Comparison of ENCODE assay signal across 27 cellular contexts in genomic region chr2:28281739-28282138, GRCh38.
DNase-seq lines count a peak whose midpoint lies in the region; ATAC-seq and TF ChIP-seq lines count a peak whose summit lies in the region.
"Had no signal": no experiment of that assay in that cellular context is flagged by ENCODE, and none has a peak within 500 bp of the region (broad histone marks: within the 10 kb centered on the region; RNA-seq: fewer than 3 reads in every experiment).

No MANE protein-coding gene starts in this region.

- H3K9me3 Mint-ChIP-seq in activated naive CD8-positive, alpha-beta T cell treated with anti-CD3 and anti-CD28 coated beads, Interleukin-2, amount 50 U/mL, for 24 hours, result no peaks in the 10 kb centered on the region
- H3K9me3 Mint-ChIP-seq in activated naive CD8-positive, alpha-beta T cell treated with anti-CD3 and anti-CD28 coated beads for 36 hours, result no peaks in the 10 kb centered on the region
- H3K9me3 Mint-ChIP-seq in nephron, result no peaks in the 10 kb centered on the region
- H3K9me3 Mint-ChIP-seq: CD4-positive, CD25-positive, alpha-beta regulatory T cell had no signal

- H3K9me3 ChIP-seq in uterus (no peaks in the 10 kb centered on the region), ascending aorta (no peaks in the 10 kb centered on the region)
- H3K9me3 ChIP-seq: BLaER1 had no signal

- peaks cover 9% of the 10 kb centered on the region for H3K36me3 Mint-ChIP-seq in activated naive CD8-positive, alpha-beta T cell treated with anti-CD3 and anti-CD28 coated beads, Interleukin-2, amount 50 U/mL, for 24 hours (ENCODE audit: low read depth)
- H3K36me3 Mint-ChIP-seq in activated naive CD8-positive, alpha-beta T cell treated with anti-CD3 and anti-CD28 coated beads for 36 hours, result no peaks in the 10 kb centered on the region
- H3K36me3 Mint-ChIP-seq in nephron (ENCODE audit: low read depth), result no peaks in the 10 kb centered on the region

- no peaks in the 10 kb centered on the region for H3K4me1 Mint-ChIP-seq in activated naive CD8-positive, alpha-beta T cell treated with anti-CD3 and anti-CD28 coated beads, Interleukin-2, amount 50 U/mL, for 24 hours
- H3K4me1 Mint-ChIP-seq in activated naive CD8-positive, alpha-beta T cell treated with anti-CD3 and anti-CD28 coated beads for 36 hours, result no peaks in the 10 kb centered on the region
- H3K4me1 Mint-ChIP-seq in nephron, result peaks cover 4% of the 10 kb centered on the region

- no peak for DNase-seq in activated naive CD8-positive, alpha-beta T cell treated with anti-CD3 and anti-CD28 coated beads, Interleukin-2, amount 50 U/mL, for 24 hours
- no peak for DNase-seq in activated naive CD8-positive, alpha-beta T cell treated with anti-CD3 and anti-CD28 coated beads for 36 hours
- DNase-seq in uterus (no peak), ascending aorta (ENCODE audit: low spot score in 2 of 2) (no peak), DMS79 (lab: John Stamatoyannopoulos, UW) (no peak)
- DNase-seq in activated CD8-positive, alpha-beta memory T cell treated with anti-CD3 and anti-CD28 coated beads for 24 hours, result no peak
- DNase-seq: 8988T; ACHN; CD4-positive, CD25-positive, alpha-beta regulatory T cell; DMS53; EL; GDM1; GM23248; H7; KBM-7; MV-4-11; NCI-H1105; NCI-H1436 treated with DMSO at 0.1 percent for 48 hours; NCI-H187 treated with DMSO at 0.1 percent for 48 hours; NCI-H526; SHP77 had no signal

- ATAC-seq in activated naive CD8-positive, alpha-beta T cell treated with anti-CD3 and anti-CD28 coated beads, Interleukin-2, amount 50 U/mL, for 24 hours, result no peak
- ATAC-seq in esophagus mucosa, result peak; percentile 39
- ATAC-seq: GM12878, Panc1 had no signal

- H3K27ac ChIP-seq in uterus, result peak overlapping the region; percentile 0 to 25
- no peak overlapping the region for H3K27ac ChIP-seq in ascending aorta
- H3K27ac ChIP-seq: BLaER1, GM23248, RWPE1 had no signal

- H3K4me1 ChIP-seq in uterus, result no peaks in the 10 kb centered on the region
- H3K4me1 ChIP-seq in ascending aorta, result peaks cover 7 to 8% of the 10 kb centered on the region in 2 donors
- H3K4me1 ChIP-seq: BLaER1 had no signal

- TF ChIP-seq POLR2A in uterus (IDR thresholded peaks at IDR 0.05), result no peak

- H3K4me3 Mint-ChIP-seq in activated naive CD8-positive, alpha-beta T cell treated with anti-CD3 and anti-CD28 coated beads, Interleukin-2, amount 50 U/mL, for 24 hours, result no peak overlapping the region
- H3K4me3 Mint-ChIP-seq in activated naive CD8-positive, alpha-beta T cell treated with anti-CD3 and anti-CD28 coated beads for 36 hours, result no peak overlapping the region
- H3K4me3 Mint-ChIP-seq in nephron, result no peak overlapping the region
- H3K4me3 Mint-ChIP-seq: CD4-positive, CD25-positive, alpha-beta regulatory T cell had no signal

- H3K4me3 ChIP-seq in uterus, result no peak overlapping the region
- no peak overlapping the region for H3K4me3 ChIP-seq in ascending aorta
- H3K4me3 ChIP-seq: BLaER1, GM12878, GM23248 had no signal

- no peaks in the 10 kb centered on the region for H3K27me3 Mint-ChIP-seq in activated naive CD8-positive, alpha-beta T cell treated with anti-CD3 and anti-CD28 coated beads, Interleukin-2, amount 50 U/mL, for 24 hours
- H3K27me3 Mint-ChIP-seq in activated naive CD8-positive, alpha-beta T cell treated with anti-CD3 and anti-CD28 coated beads for 36 hours, result no peaks in the 10 kb centered on the region
- peaks cover 3% of the 10 kb centered on the region for H3K27me3 Mint-ChIP-seq in nephron (ENCODE audit: low read depth)
- H3K27me3 Mint-ChIP-seq: CD4-positive, CD25-positive, alpha-beta regulatory T cell had no signal

- H3K27me3 ChIP-seq in uterus (no peaks in the 10 kb centered on the region), ascending aorta (no peaks in the 10 kb centered on the region)
- H3K27me3 ChIP-seq: BLaER1 had no signal

- TF ChIP-seq CTCF in nephron (IDR thresholded peaks at IDR 0.05; ENCODE audit: unreplicated experiment in 3 of 3) (no peak), uterus (IDR thresholded peaks at IDR 0.05) (no peak), ascending aorta (IDR thresholded peaks at IDR 0.05) (no peak)

- intact Hi-C loops in uterus (cut with DNase I; ENCODE audit: low total_unique reads), result no loop called here
- intact Hi-C loops in ascending aorta (cut with DNase I), result no loop called here

- H3K27ac Mint-ChIP-seq in activated naive CD8-positive, alpha-beta T cell treated with anti-CD3 and anti-CD28 coated beads, Interleukin-2, amount 50 U/mL, for 24 hours, result peak overlapping the region; percentile 19
- H3K27ac Mint-ChIP-seq in activated naive CD8-positive, alpha-beta T cell treated with anti-CD3 and anti-CD28 coated beads for 36 hours, result no peak overlapping the region
- H3K27ac Mint-ChIP-seq in nephron, result peak overlapping the region in 2 of 3 experiments; percentile 67 to 96
- H3K27ac Mint-ChIP-seq: CD4-positive, CD25-positive, alpha-beta regulatory T cell had no signal

- no peaks in the 10 kb centered on the region for H3K36me3 ChIP-seq in uterus
- no peaks in the 10 kb centered on the region for H3K36me3 ChIP-seq in ascending aorta
- H3K36me3 ChIP-seq: BLaER1 had no signal

Comparison
In these comparisons a context has a peak if more than half of its experiments do, and no peak if none do; other contexts are left out.
1. H3K27ac ChIP-seq: peak in uterus (2 of 2); none in ascending aorta (0 of 2).